In genomic region chr11:57778318-57779037, GRCh38 we compare ENCODE assay signal across 8 cellular contexts. TPM values are rescaled to one million over a fixed set of nuclear protein-coding genes. Genes with fewer than 3 reads are reported as not detected.
DNase-seq lines count a peak whose midpoint lies in the region; TF ChIP-seq lines count a peak whose summit lies in the region.

No MANE protein-coding gene starts in this region.

- TF ChIP-seq CTCF in dorsolateral prefrontal cortex (IDR thresholded peaks at IDR 0.05 in 54 of 56, conservative IDR thresholded peaks at IDR 0.05 in 2 of 56; ENCODE audit: low read depth in 1 of 56, partially characterized antibody in 56 of 56) = peak in 5 of 56 donors; percentile 5 to 27 (median 9)
- no peak for TF ChIP-seq CTCF in lower leg skin (IDR thresholded peaks at IDR 0.05)

- H3K4me1 ChIP-seq in thymus (ENCODE audit: control insufficient read depth, insufficient read depth, low read length) = peaks cover 5% of the 10 kb centered on the region

- peak overlapping the region in 57 of 59 donors; percentile 2 to 61 (median 34) for H3K4me3 ChIP-seq in dorsolateral prefrontal cortex
- no peak overlapping the region for H3K4me3 ChIP-seq in lower leg skin (ENCODE audit: low read depth, poor library complexity, severe bottlenecking)
- H3K4me3 ChIP-seq in thymus (ENCODE audit: low read length) = no peak overlapping the region

- TF ChIP-seq POLR2A in lower leg skin (IDR thresholded peaks at IDR 0.05) = no peak

- H3K27me3 ChIP-seq in dorsolateral prefrontal cortex = no peaks in the 10 kb centered on the region
- no peaks in the 10 kb centered on the region for H3K27me3 ChIP-seq in thymus (ENCODE audit: control insufficient read depth, insufficient read depth)

- H3K27ac ChIP-seq in dorsolateral prefrontal cortex (peak overlapping the region; percentile 52 to 95 (median 90)), thymus (ENCODE audit: low read depth) (peak overlapping the region; percentile 53)

- intact Hi-C loops in dorsolateral prefrontal cortex (cut with DNase I) = loop anchor here in 1 of 2 donors (2.0 kb wide), 1 partner anchor 22 kb away; no protein-coding TSS in a partner anchor
- intact Hi-C loops in lower leg skin (cut with DNase I; ENCODE audit: low total_unique reads) = no loop called here

- DNase-seq in GM04503 (ENCODE audit: low read depth) (peak; percentile 99), NCI-H526 (lab: John Stamatoyannopoulos, UW) (peak; percentile 80 to 85), dorsolateral prefrontal cortex (peak; percentile 48 to 86 (median 74)), lower leg skin (ENCODE audit: low spot score in 2 of 2) (peak; percentile 74 to 95), NCI-H524 (lab: John Stamatoyannopoulos, UW) (no peak)
- no peak for DNase-seq in stimulated activated CD4-positive, alpha-beta T cell treated with anti-CD3 and anti-CD28 coated beads, Interleukin-12 subunit alpha, Interleukin-12 subunit beta, amount 100 ng/mL, for 4 hours
- DNase-seq in activated CD4-positive, CD25-positive, alpha-beta regulatory T cell (lab: John Stamatoyannopoulos, UW) = no peak

- WGBS in lower leg skin, 2 donors = 1 to 10% methylated on average over 6 of the region's 6 CpGs
- 61% methylated on average over 6 of the region's 6 CpGs for WGBS in thymus

- H3K36me3 ChIP-seq in thymus (ENCODE audit: control insufficient read depth, insufficient read depth) = no peaks in the 10 kb centered on the region

- H3K9me3 ChIP-seq in thymus (ENCODE audit: control insufficient read depth) = no peaks in the 10 kb centered on the region

RNA-seq across cellular contexts. Expression of gene CTNND1, which starts 16.9 kb away (rescaled TPM):
- total RNA-seq in dorsolateral prefrontal cortex = 100 to 1,000 TPM in 112 of 120 experiments, 10 to 100 TPM in 8; 92.0 to 159 (median 119) TPM
- total RNA-seq in lower leg skin = 100 to 1,000 TPM; 186 to 243 (median 197) TPM
- polyA plus RNA-seq in thymus = 34.9 TPM

RNA-seq across cellular contexts. Expression of gene BTBD18, which starts 26.9 kb away (rescaled TPM):
- total RNA-seq in dorsolateral prefrontal cortex = not detected
- not detected for total RNA-seq in lower leg skin
- 0.02 TPM for polyA plus RNA-seq in thymus

RNA-seq across cellular contexts. Expression of gene SELENOH, which starts 37.2 kb away (rescaled TPM):
- total RNA-seq in dorsolateral prefrontal cortex (100 to 1,000 TPM in 43 of 120 experiments, 10 to 100 TPM in 77; 48.0 to 151 (median 93.6) TPM), lower leg skin (100 to 1,000 TPM; 113 to 133 (median 124) TPM)
- 198 TPM for polyA plus RNA-seq in thymus

Comparison
In these comparisons a context has a peak if more than half of its experiments do, and no peak if none do; other contexts are left out.
1. DNase-seq: peak in GM04503 (single experiment), NCI-H526 (2 of 2), dorsolateral prefrontal cortex (10 of 10) and lower leg skin (2 of 2); none in NCI-H524 (0 of 2), stimulated activated CD4-positive, alpha-beta T cell treated with anti-CD3 and anti-CD28 coated beads, Interleukin-12 subunit alpha, Interleukin-12 subunit beta, amount 100 ng/mL, for 4 hours (single experiment) and activated CD4-positive, CD25-positive, alpha-beta regulatory T cell (0 of 4).
2. H3K4me3 ChIP-seq: peak in dorsolateral prefrontal cortex (57 of 59); none in lower leg skin (single experiment) and thymus (single experiment).